ENCODE assay signal across 18 cellular contexts in the genomic region with DNA sequence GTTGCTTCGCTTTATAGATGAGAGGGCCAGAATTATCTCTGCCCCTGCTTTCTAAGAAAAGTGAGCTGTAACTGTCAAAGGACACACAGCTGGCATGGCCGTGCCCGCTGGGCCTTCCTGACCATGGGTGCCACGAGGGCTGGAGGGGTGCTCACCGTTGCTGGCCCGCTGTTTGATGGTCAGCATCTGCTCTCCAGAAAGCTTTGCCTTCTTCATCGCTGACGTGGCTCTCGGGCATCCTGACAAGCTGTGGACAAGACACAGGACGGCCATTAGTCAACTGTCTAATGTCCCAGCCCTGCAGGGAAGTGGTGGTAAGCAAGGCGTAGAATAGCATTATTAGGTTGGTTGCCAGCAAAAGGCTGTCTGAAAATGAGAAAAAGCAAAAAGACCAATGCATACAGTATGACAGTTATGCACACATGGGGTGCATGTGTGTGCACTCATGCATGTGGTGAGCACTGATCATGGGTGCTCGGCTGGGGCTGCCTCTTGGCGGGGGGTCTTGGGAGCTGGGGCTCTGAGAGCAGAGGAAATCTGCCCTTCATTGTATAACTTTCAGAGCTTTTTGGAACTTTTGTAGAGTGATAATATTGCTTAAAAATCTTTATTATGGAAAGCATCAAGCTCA.
DNase-seq lines count a peak whose midpoint lies in the region; ATAC-seq lines count a peak whose summit lies in the region.
"Had no signal": no experiment of that assay in that cellular context is flagged by ENCODE, and none has a peak within 500 bp of the region (broad histone marks: within the 10 kb centered on the region; RNA-seq: fewer than 3 reads in every experiment).

No MANE protein-coding gene starts in this region.

- CTCF ChIA-PET in T-cell (lab: Charles Lee) = interaction anchor here (0.8 to 1.4 kb wide), 2 partner anchors 8 to 10 kb away, joined by 3 read pairs; no protein-coding TSS in a partner anchor

- H3K4me3 Mint-ChIP-seq in T-cell = peak overlapping the region in 2 of 3 donors; percentile 15 to 33
- H3K4me3 Mint-ChIP-seq: B cell; CD4-positive, alpha-beta memory T cell; IgD-negative memory B cell had no signal

- H3K4me1 Mint-ChIP-seq in T-cell = no peaks in the 10 kb centered on the region
- H3K4me1 Mint-ChIP-seq: B cell; CD4-positive, alpha-beta memory T cell; IgD-negative memory B cell had no signal

- no peak overlapping the region for H3K27ac Mint-ChIP-seq in T-cell
- H3K27ac Mint-ChIP-seq: B cell; CD4-positive, alpha-beta memory T cell; IgD-negative memory B cell had no signal

- H3K9me3 Mint-ChIP-seq in T-cell = no peaks in the 10 kb centered on the region

- no peak for ATAC-seq in T-cell (replicated peaks in 1 of 4)
- ATAC-seq in GM18511 (IDR thresholded peaks at IDR 0.05; ENCODE audit: unreplicated experiment) = no peak

- H3K36me3 Mint-ChIP-seq in T-cell = no peaks in the 10 kb centered on the region
- H3K36me3 Mint-ChIP-seq: CD4-positive, alpha-beta memory T cell; IgD-negative memory B cell had no signal

- H3K27me3 Mint-ChIP-seq in T-cell = peaks cover 0 to 3% of the 10 kb centered on the region in 2 donors
- H3K27me3 Mint-ChIP-seq: B cell; CD4-positive, alpha-beta memory T cell had no signal

- POLR2A ChIA-PET in T-cell (lab: Charles Lee) = no interaction called here

- DNase-seq in AG20443 (ENCODE audit: low spot score) = peak; percentile 57
- peak; percentile 78 for DNase-seq in GM04504 (ENCODE audit: low read depth)
- no peak for DNase-seq in T-cell
- DNase-seq in posterior vena cava (ENCODE audit: low spot score) = peak; percentile 75
- DNase-seq in head of caudate nucleus = no peak
- no peak for DNase-seq in hypothalamus (lab: John Stamatoyannopoulos, UW)
- DNase-seq: Calu3; CD4-positive, alpha-beta memory T cell; DMS53; MV-4-11; NCI-H1417; NCI-H1930; NCI-H2171 treated with DMSO at 0.1 percent for 48 hours; NCI-H774; PC-9 had no signal

- intact Hi-C loops in posterior vena cava (cut with DNase I) = no loop called here
- intact Hi-C loops in head of caudate nucleus (cut with DNase I) = no loop called here

Comparison
In these comparisons a context has a peak if more than half of its experiments do, and no peak if none do; other contexts are left out.
1. DNase-seq: peak in AG20443 (single experiment), GM04504 (single experiment) and posterior vena cava (single experiment); none in T-cell (0 of 34), head of caudate nucleus (0 of 42) and hypothalamus (0 of 51).